22 cellular contexts compared by ENCODE assay signal in genomic region chr10:7003821-7004220, GRCh38.
"Had no signal": no experiment of that assay in that cellular context is flagged by ENCODE, and none has a peak within 500 bp of the region (broad histone marks: within the 10 kb centered on the region; RNA-seq: fewer than 3 reads in every experiment).

No MANE protein-coding gene starts in this region.

- H3K27me3 ChIP-seq: colonic mucosa, neutrophil, right lobe of liver, tibial artery had no signal

- H3K27ac ChIP-seq: colonic mucosa, foreskin keratinocyte, left ventricle myocardium inferior, lower lobe of right lung, neutrophil, psoas muscle, right lobe of liver, tibial artery had no signal

- H3K9me3 ChIP-seq: colonic mucosa, left ventricle myocardium inferior, lower lobe of right lung, neutrophil, psoas muscle, right lobe of liver, tibial artery had no signal

- H3K4me3 Mint-ChIP-seq: endodermal cell; memory B cell; mesothelial cell of epicardium; nephron; stimulated activated effector memory CD8-positive, alpha-beta T cell treated with anti-CD3 and anti-CD28 coated beads, Interleukin-12 subunit alpha, Interleukin-12 subunit beta, amount 100 ng/mL, for 72 hours; stimulated activated naive CD8-positive, alpha-beta T cell treated with anti-CD3 and anti-CD28 coated beads, Interleukin-15, Interleukin-2, amounts not matched to agents 100 ng/mL and 50 ng/mL, for 24 hours had no signal

- H3K9me3 Mint-ChIP-seq: endodermal cell; memory B cell; mesothelial cell of epicardium; nephron; stimulated activated naive CD8-positive, alpha-beta T cell treated with anti-CD3 and anti-CD28 coated beads, Interleukin-15, Interleukin-2, amounts not matched to agents 100 ng/mL and 50 ng/mL, for 24 hours had no signal

- ATAC-seq: foreskin keratinocyte, left cardiac atrium, psoas muscle, right lobe of liver had no signal

- H3K36me3 Mint-ChIP-seq: memory B cell; mesothelial cell of epicardium; stimulated activated effector memory CD8-positive, alpha-beta T cell treated with anti-CD3 and anti-CD28 coated beads, Interleukin-12 subunit alpha, Interleukin-12 subunit beta, amount 100 ng/mL, for 72 hours had no signal

- FAIRE-seq: endothelial cell of umbilical vein, kidney had no signal

- H3K27ac Mint-ChIP-seq: endodermal cell; memory B cell; mesothelial cell of epicardium; nephron; stimulated activated effector memory CD8-positive, alpha-beta T cell treated with anti-CD3 and anti-CD28 coated beads, Interleukin-12 subunit alpha, Interleukin-12 subunit beta, amount 100 ng/mL, for 72 hours; stimulated activated naive CD8-positive, alpha-beta T cell treated with anti-CD3 and anti-CD28 coated beads, Interleukin-15, Interleukin-2, amounts not matched to agents 100 ng/mL and 50 ng/mL, for 24 hours had no signal

- DNase-seq: colonic mucosa; dermis blood vessel endothelial cell; endodermal cell; erythroblast; foreskin keratinocyte; kidney; left cardiac atrium; left ventricle myocardium inferior; lower lobe of right lung; psoas muscle; retina; right lobe of liver; stimulated activated CD4-positive, alpha-beta T cell treated with anti-CD3 and anti-CD28 coated beads, Interleukin-4, amount 100 ng/mL, for 1 hour; stimulated activated CD8-positive, alpha-beta memory T cell treated with anti-CD3 and anti-CD28 coated beads, Interleukin-4, amount 100 ng/mL, for 48 hours; tibial artery had no signal

- H3K27me3 Mint-ChIP-seq: stimulated activated naive CD8-positive, alpha-beta T cell treated with anti-CD3 and anti-CD28 coated beads, Interleukin-15, Interleukin-2, amounts not matched to agents 100 ng/mL and 50 ng/mL, for 24 hours had no signal

- H3K4me1 ChIP-seq: colonic mucosa, foreskin keratinocyte, left ventricle myocardium inferior, lower lobe of right lung, psoas muscle, right lobe of liver, tibial artery had no signal

- H3K4me3 ChIP-seq: colonic mucosa, left ventricle myocardium inferior, lower lobe of right lung, psoas muscle, right lobe of liver, tibial artery had no signal

- H3K36me3 ChIP-seq: colonic mucosa, left ventricle myocardium inferior, lower lobe of right lung, neutrophil, right lobe of liver, tibial artery had no signal

- H3K4me1 Mint-ChIP-seq: endodermal cell, memory B cell, mesothelial cell of epicardium, nephron had no signal
